ENCODE assay signal across 20 cellular contexts in genomic region chr22:37431366-37431765, GRCh38. TPM values are rescaled to one million over a fixed set of nuclear protein-coding genes. Genes with fewer than 3 reads are reported as not detected.
DNase-seq lines count a peak whose midpoint lies in the region; ATAC-seq and TF ChIP-seq lines count a peak whose summit lies in the region.
"Had no signal": no experiment of that assay in that cellular context is flagged by ENCODE, and none has a peak within 500 bp of the region (broad histone marks: within the 10 kb centered on the region; RNA-seq: fewer than 3 reads in every experiment).

No MANE protein-coding gene starts in this region.

- no peaks in the 10 kb centered on the region for H3K36me3 ChIP-seq in heart right ventricle
- H3K36me3 ChIP-seq in naive thymus-derived CD4-positive, alpha-beta T cell (ENCODE audit: control insufficient read depth in 2 of 3, insufficient read depth in 3 of 3, low read length in 3 of 3), result no peaks in the 10 kb centered on the region
- H3K36me3 ChIP-seq: gastroesophageal sphincter, spleen, tibial artery had no signal

- peaks cover 0 to 8% (median 0%) of the 10 kb centered on the region in 11 donors for H3K9me3 Mint-ChIP-seq in naive thymus-derived CD4-positive, alpha-beta T cell
- H3K9me3 Mint-ChIP-seq: natural killer cell; stimulated activated memory B cell treated with anti-CD40 and anti-IgM and Interleukin-4, amounts not matched to agents 10 μg/mL and 1 μg/mL and 100 μg/mL, for 72 hours had no signal

- CTCF ChIA-PET in naive thymus-derived CD4-positive, alpha-beta T cell (lab: Charles Lee), result interaction anchor here (0.5 to 4.1 kb wide), 7 partner anchors 24 to 164 kb away, joined by 3 to 33 read pairs (median 5); no protein-coding TSS in a partner anchor

- peaks cover 0 to 25% (median 0%) of the 10 kb centered on the region in 7 donors for H3K4me1 Mint-ChIP-seq in naive thymus-derived CD4-positive, alpha-beta T cell

- no peak for TF ChIP-seq CTCF in heart right ventricle (IDR thresholded peaks at IDR 0.05)

- intact Hi-C loops in left ventricle myocardium superior (cut with micrococcal nuclease), result no loop called here
- intact Hi-C loops in heart right ventricle (cut with DNase I), result no loop called here
- intact Hi-C loops in naive thymus-derived CD4-positive, alpha-beta T cell (cut with micrococcal nuclease), result no loop called here

- H3K27me3 ChIP-seq in heart right ventricle, result peaks cover 34 to 95% (median 78%) of the 10 kb centered on the region in 7 donors
- H3K27me3 ChIP-seq in naive thymus-derived CD4-positive, alpha-beta T cell (ENCODE audit: control insufficient read depth in 2 of 2, insufficient read depth in 2 of 2, low read length in 2 of 2), result peaks cover 12 to 14% of the 10 kb centered on the region in 2 donors

- no peak overlapping the region for H3K4me3 ChIP-seq in heart right ventricle
- no peak overlapping the region for H3K4me3 ChIP-seq in naive thymus-derived CD4-positive, alpha-beta T cell (ENCODE audit: low read length)
- H3K4me3 ChIP-seq: gastroesophageal sphincter, lung, spleen, tibial artery had no signal

- peaks cover 29 to 50% (median 38%) of the 10 kb centered on the region in 5 donors for H3K27me3 Mint-ChIP-seq in naive thymus-derived CD4-positive, alpha-beta T cell

- peak; percentile 6 for DNase-seq in left ventricle myocardium superior
- DNase-seq in heart right ventricle, result no peak
- DNase-seq in T1000 (lab: John Stamatoyannopoulos, UW), result peak; percentile 10
- peak; percentile 73 for DNase-seq in glomerular visceral epithelial cell (ENCODE audit: extremely low spot score)
- DNase-seq in naive thymus-derived CD4-positive, alpha-beta T cell, result no peak
- DNase-seq in epidermal melanocyte (ENCODE audit: insufficient read length, low spot score), result no peak
- DNase-seq in cerebellum (ENCODE audit: low spot score), result no peak
- no peak for DNase-seq in COLO829 (ENCODE audit: low spot score)
- DNase-seq: activated CD4-positive, alpha-beta T cell treated with anti-CD3 and anti-CD28 coated beads for 1 hour; CD8-positive, alpha-beta memory T cell; natural killer cell; NCI-H2081; SIG-M5; spleen; tibial artery had no signal

- ATAC-seq in left ventricle myocardium superior (no peak), heart right ventricle (no peak)
- ATAC-seq in naive thymus-derived CD4-positive, alpha-beta T cell, result no peak
- ATAC-seq: gastroesophageal sphincter; natural killer cell; stimulated activated memory B cell treated with anti-CD40 and anti-IgM and Interleukin-4, amounts not matched to agents 10 μg/mL and 1 μg/mL and 100 μg/mL, for 72 hours had no signal

- H3K9me3 ChIP-seq in heart right ventricle, result peaks cover 0 to 8% (median 0%) of the 10 kb centered on the region in 11 donors
- H3K9me3 ChIP-seq in naive thymus-derived CD4-positive, alpha-beta T cell (ENCODE audit: control insufficient read depth in 2 of 3, low read length in 3 of 3), result no peaks in the 10 kb centered on the region

- H3K4me1 ChIP-seq in heart right ventricle, result peaks cover 0 to 12% (median 5%) of the 10 kb centered on the region in 9 donors
- peaks cover 5 to 8% of the 10 kb centered on the region in 2 donors for H3K4me1 ChIP-seq in naive thymus-derived CD4-positive, alpha-beta T cell (ENCODE audit: control insufficient read depth in 2 of 2, insufficient read depth in 2 of 2, low read length in 2 of 2)

- POLR2A ChIA-PET in naive thymus-derived CD4-positive, alpha-beta T cell (lab: Charles Lee), result interaction anchor here (0.6 to 1.0 kb wide), 2 partner anchors 109 to 118 kb away, joined by 3 to 4 read pairs; no protein-coding TSS in a partner anchor

- H3K36me3 Mint-ChIP-seq in naive thymus-derived CD4-positive, alpha-beta T cell, result peaks cover 0 to 13% (median 0%) of the 10 kb centered on the region in 5 donors
- H3K36me3 Mint-ChIP-seq: natural killer cell; stimulated activated memory B cell treated with anti-CD40 and anti-IgM and Interleukin-4, amounts not matched to agents 10 μg/mL and 1 μg/mL and 100 μg/mL, for 72 hours had no signal

- no peak overlapping the region for H3K4me3 Mint-ChIP-seq in naive thymus-derived CD4-positive, alpha-beta T cell
- H3K4me3 Mint-ChIP-seq: CD8-positive, alpha-beta memory T cell; natural killer cell; stimulated activated memory B cell treated with anti-CD40 and anti-IgM and Interleukin-4, amounts not matched to agents 10 μg/mL and 1 μg/mL and 100 μg/mL, for 72 hours; T-helper 2 cell treated with Interferon-gamma antibody and Interleukin-4, amounts not matched to agents 5 μg/mL and 100 μg/mL, for 36 hours had no signal

- no peak overlapping the region for H3K27ac Mint-ChIP-seq in naive thymus-derived CD4-positive, alpha-beta T cell
- H3K27ac Mint-ChIP-seq: CD8-positive, alpha-beta memory T cell; natural killer cell; stimulated activated memory B cell treated with anti-CD40 and anti-IgM and Interleukin-4, amounts not matched to agents 10 μg/mL and 1 μg/mL and 100 μg/mL, for 72 hours had no signal

- no peak overlapping the region for H3K27ac ChIP-seq in heart right ventricle
- H3K27ac ChIP-seq in naive thymus-derived CD4-positive, alpha-beta T cell (ENCODE audit: low read depth, low read length), result no peak overlapping the region
- H3K27ac ChIP-seq: gastroesophageal sphincter, spleen, tibial artery had no signal

- 74 to 78% methylated on average over 9 of the region's 9 CpGs for WGBS in heart right ventricle, 2 donors

RNA-seq across cellular contexts. Expression of gene ELFN2, which starts 4.1 kb away (rescaled TPM):
- total RNA-seq in left ventricle myocardium superior (0.05 TPM), heart right ventricle (under 1 TPM in 6 of 10 donors, not detected in 4; 0.04 to 0.21 (median 0.05) TPM), cerebellum (5.7 TPM)
- polyA plus RNA-seq in heart right ventricle, result under 1 TPM; under 0.01 to 0.01 TPM
- total RNA-seq in naive thymus-derived CD4-positive, alpha-beta T cell, result under 1 TPM; 0.10 to 0.66 (median 0.57) TPM
- not detected for polyA plus RNA-seq in naive thymus-derived CD4-positive, alpha-beta T cell
- total RNA-seq: G401 had no signal

RNA-seq across cellular contexts. Expression of gene MFNG, which starts 54.8 kb away (rescaled TPM):
- 13.9 TPM for total RNA-seq in left ventricle myocardium superior
- 10 to 100 TPM in 4 of 10 donors, 1 to 10 TPM in 6; 5.1 to 19.4 (median 8.5) TPM for total RNA-seq in heart right ventricle
- 10 to 100 TPM in 1 of 2 donors, 1 to 10 TPM in 1; 8.9 to 15.8 TPM for polyA plus RNA-seq in heart right ventricle
- 100 to 1,000 TPM; 146 to 223 (median 203) TPM for total RNA-seq in naive thymus-derived CD4-positive, alpha-beta T cell
- 100 to 1,000 TPM; 350 to 449 TPM for polyA plus RNA-seq in naive thymus-derived CD4-positive, alpha-beta T cell
- total RNA-seq in cerebellum, result 5.4 TPM

Comparison
In these comparisons a context has a peak if more than half of its experiments do, and no peak if none do; other contexts are left out.
1. DNase-seq: peak in left ventricle myocardium superior (single experiment), T1000 (single experiment) and glomerular visceral epithelial cell (single experiment); none in heart right ventricle (0 of 2), naive thymus-derived CD4-positive, alpha-beta T cell (0 of 9), epidermal melanocyte (single experiment), cerebellum (single experiment) and COLO829 (single experiment).